In the genomic region with DNA sequence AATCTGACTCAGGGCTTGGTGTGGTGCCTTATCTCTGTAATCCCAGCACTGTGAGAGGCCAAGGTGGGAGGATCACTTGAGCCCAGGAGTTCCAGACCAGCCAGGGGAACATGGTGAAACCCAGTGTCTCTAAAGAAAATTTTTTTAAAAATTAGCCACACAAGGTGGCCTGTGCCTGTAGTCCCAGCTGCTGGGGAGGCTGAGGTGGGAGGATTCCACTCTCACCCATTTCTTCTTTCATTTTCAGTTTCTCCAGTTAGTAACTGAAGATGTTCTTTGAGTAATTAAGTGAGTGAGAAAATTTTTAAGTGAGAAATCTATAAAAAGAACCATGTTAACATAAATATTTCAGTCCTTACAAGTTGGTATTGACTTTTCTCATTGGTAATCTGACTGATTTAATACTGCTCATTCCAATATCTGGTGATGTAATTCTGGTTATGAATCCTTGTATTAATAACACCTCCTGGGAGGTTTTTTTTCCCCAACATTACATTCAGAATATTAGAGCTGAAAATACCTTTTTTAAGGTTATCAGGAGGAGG, we compare ENCODE assay signal across 10 cellular contexts. TPM values are rescaled to one million over a fixed set of nuclear protein-coding genes. Genes with fewer than 3 reads are reported as not detected.
DNase-seq lines count a peak whose midpoint lies in the region; ATAC-seq lines count a peak whose summit lies in the region.
"Had no signal": no experiment of that assay in that cellular context is flagged by ENCODE, and none has a peak within 500 bp of the region (broad histone marks: within the 10 kb centered on the region; RNA-seq: fewer than 3 reads in every experiment).

No MANE protein-coding gene starts in this region.

- H3K4me1 Mint-ChIP-seq in activated CD8-positive, alpha-beta T cell treated with anti-CD3 and anti-CD28 coated beads, Interleukin-2, amount 10 ng/mL, durations not matched to agents 7 days and 5 days (ENCODE audit: low read depth): peaks cover 44% of the 10 kb centered on the region

- no peaks in the 10 kb centered on the region for H3K9me3 Mint-ChIP-seq in activated CD8-positive, alpha-beta T cell treated with anti-CD3 and anti-CD28 coated beads, Interleukin-2, amount 10 ng/mL, durations not matched to agents 7 days and 5 days (ENCODE audit: insufficient read depth)

- no peaks in the 10 kb centered on the region for H3K27me3 Mint-ChIP-seq in activated CD8-positive, alpha-beta T cell treated with anti-CD3 and anti-CD28 coated beads, Interleukin-2, amount 10 ng/mL, durations not matched to agents 7 days and 5 days (ENCODE audit: low read depth)

- peak overlapping the region; percentile 59; the same call in 1 of the 2 replicates for H3K4me3 ChIP-seq in ACC112 (ENCODE audit: low read depth, low read length)

- H3K4me3 Mint-ChIP-seq in activated CD8-positive, alpha-beta T cell treated with anti-CD3 and anti-CD28 coated beads, Interleukin-2, amount 10 ng/mL, durations not matched to agents 7 days and 5 days: peak overlapping the region; percentile 15

- peaks cover 61% of the 10 kb centered on the region for H3K36me3 Mint-ChIP-seq in activated CD8-positive, alpha-beta T cell treated with anti-CD3 and anti-CD28 coated beads, Interleukin-2, amount 10 ng/mL, durations not matched to agents 7 days and 5 days (ENCODE audit: low read depth)

- in situ Hi-C loops in ACHN (cut with HindIII; ENCODE audit: low pct_ligation_motif_present, low pct_unique_long_range_greater_than_20kb, low sequenced_read_pairs): no loop called here

- H3K4me1 ChIP-seq in ACC112 (ENCODE audit: control insufficient read depth, insufficient read depth, low read length, unreplicated experiment): peaks cover 22% of the 10 kb centered on the region

- H3K27ac Mint-ChIP-seq in activated CD8-positive, alpha-beta T cell treated with anti-CD3 and anti-CD28 coated beads, Interleukin-2, amount 10 ng/mL, durations not matched to agents 7 days and 5 days: peak overlapping the region; percentile 71

- POLR2A ChIA-PET in activated CD8-positive, alpha-beta T cell treated with anti-CD3 and anti-CD28 coated beads, Interleukin-2, amount 10 ng/mL, durations not matched to agents 7 days and 5 days (lab: Charles Lee): no interaction called here

- CTCF ChIA-PET in activated CD8-positive, alpha-beta T cell treated with anti-CD3 and anti-CD28 coated beads, Interleukin-2, amount 10 ng/mL, durations not matched to agents 7 days and 5 days (lab: Charles Lee): interaction anchor here (0.6 to 0.9 kb wide), 2 partner anchors 23 to 52 kb away, joined by 3 read pairs; no protein-coding TSS in a partner anchor

- no peaks in the 10 kb centered on the region for H3K27me3 ChIP-seq in ACC112 (ENCODE audit: insufficient read depth, low read length)

- peak overlapping the region; percentile 14; the same call in 1 of the 2 replicates for H3K27ac ChIP-seq in ACC112 (ENCODE audit: low read depth, low read length)

- peaks cover 57% of the 10 kb centered on the region for H3K79me2 ChIP-seq in ACC112 (ENCODE audit: control insufficient read depth, insufficient read depth, low read length, unreplicated experiment)

- H3K36me3 ChIP-seq in ACC112 (ENCODE audit: insufficient read depth, low read length): peaks cover 23% of the 10 kb centered on the region

- ATAC-seq in GM19324 (IDR thresholded peaks at IDR 0.05; ENCODE audit: low FRiP score, unreplicated experiment) (peak; percentile 67), HG03025 (IDR thresholded peaks at IDR 0.05; ENCODE audit: low FRiP score, unreplicated experiment) (peak; percentile 58)
- ATAC-seq in activated CD8-positive, alpha-beta T cell treated with anti-CD3 and anti-CD28 coated beads, Interleukin-2, amount 10 ng/mL, durations not matched to agents 7 days and 5 days: peak; percentile 71

- no peak overlapping the region for H2AFZ ChIP-seq in ACC112 (ENCODE audit: low read length, unreplicated experiment)

- peak; percentile 55 for DNase-seq in activated CD8-positive, alpha-beta T cell treated with anti-CD3 and anti-CD28 coated beads, Interleukin-2, amount 10 ng/mL, durations not matched to agents 7 days and 5 days
- DNase-seq in COLO668 (lab: John Stamatoyannopoulos, UW; ENCODE audit: unreplicated experiment): no peak
- DNase-seq in activated effector memory CD4-positive, alpha-beta T cell treated with anti-CD3 and anti-CD28 coated beads, Interleukin-2, amount 50 U/mL, for 16 hours: no peak
- DNase-seq in ACHN: no peak
- no peak for DNase-seq in NK-92 (lab: John Stamatoyannopoulos, UW; ENCODE audit: unreplicated experiment)
- DNase-seq: C1 segment of cervical spinal cord, occipital lobe had no signal

RNA-seq across cellular contexts. Expression of a gene that starts 6.1 kb away (rescaled TPM):
- total RNA-seq in activated CD8-positive, alpha-beta T cell treated with anti-CD3 and anti-CD28 coated beads, Interleukin-2, amount 10 ng/mL, durations not matched to agents 7 days and 5 days: 10 to 100 TPM; 68.3 to 70.8 TPM

RNA-seq across cellular contexts. Expression of a gene that starts 21.1 kb away (rescaled TPM):
- 1 to 10 TPM; 1.9 to 2.0 TPM for total RNA-seq in activated CD8-positive, alpha-beta T cell treated with anti-CD3 and anti-CD28 coated beads, Interleukin-2, amount 10 ng/mL, durations not matched to agents 7 days and 5 days

RNA-seq across cellular contexts. Expression of a gene that starts 28.1 kb away (rescaled TPM):
- total RNA-seq in activated CD8-positive, alpha-beta T cell treated with anti-CD3 and anti-CD28 coated beads, Interleukin-2, amount 10 ng/mL, durations not matched to agents 7 days and 5 days: 10 to 100 TPM; 66.2 to 71.1 TPM

RNA-seq across cellular contexts. Expression of a gene that starts 28.3 kb away (rescaled TPM):
- total RNA-seq in activated CD8-positive, alpha-beta T cell treated with anti-CD3 and anti-CD28 coated beads, Interleukin-2, amount 10 ng/mL, durations not matched to agents 7 days and 5 days: 10 to 100 TPM; 20.7 to 22.1 TPM

RNA-seq across cellular contexts. Expression of a gene that starts 49.2 kb away (rescaled TPM):
- 100 to 1,000 TPM; 116 to 119 TPM for total RNA-seq in activated CD8-positive, alpha-beta T cell treated with anti-CD3 and anti-CD28 coated beads, Interleukin-2, amount 10 ng/mL, durations not matched to agents 7 days and 5 days
